Comparison of ENCODE assay signal across 24 cellular contexts in the genomic region with DNA sequence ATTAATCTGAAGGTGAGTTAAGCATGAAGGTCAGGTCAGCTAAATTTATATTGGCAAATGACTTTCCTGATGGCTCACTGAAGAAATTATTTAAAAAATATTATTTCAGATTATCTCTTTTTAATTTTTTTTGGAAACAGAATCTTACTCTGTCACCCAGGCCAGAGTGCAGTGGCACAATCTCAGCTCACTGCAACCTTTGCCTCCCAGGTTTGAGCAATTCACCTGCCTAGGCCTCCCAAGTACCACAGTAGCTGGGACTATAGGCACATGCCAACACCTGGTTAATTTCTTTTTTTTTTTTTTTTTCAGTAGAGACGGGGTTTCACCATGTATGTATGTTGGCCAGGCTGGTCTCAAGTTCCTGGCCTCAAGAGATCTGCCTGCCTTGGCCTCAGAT.
DNase-seq lines count a peak whose midpoint lies in the region; ATAC-seq, FAIRE-seq and TF ChIP-seq lines count a peak whose summit lies in the region.
"Had no signal": no experiment of that assay in that cellular context is flagged by ENCODE, and none has a peak within 500 bp of the region (broad histone marks: within the 10 kb centered on the region; RNA-seq: fewer than 3 reads in every experiment).

No MANE protein-coding gene starts in this region.

- TF ChIP-seq EP300 in HepG2 (IDR thresholded peaks at IDR 0.05; ENCODE audit: low read depth in 2 of 2, low read length in 2 of 2) (no peak), HepG2 (CRISPR knock-in tag; IDR thresholded peaks at IDR 0.05; ENCODE audit: borderline replicate concordance) (no peak)

- H3K36me3 ChIP-seq in liver (ENCODE audit: control insufficient read depth in 4 of 4, insufficient read depth in 3 of 4, low read depth in 1 of 4, low read length in 3 of 4): no peaks in the 10 kb centered on the region
- H3K36me3 ChIP-seq in HepG2 (replicated peaks in 1 of 2; ENCODE audit: control insufficient read depth in 1 of 2, insufficient read depth in 2 of 2, low read length in 2 of 2): no peaks in the 10 kb centered on the region
- no peaks in the 10 kb centered on the region for H3K36me3 ChIP-seq in right lobe of liver
- H3K36me3 ChIP-seq: BE2C, BLaER1 had no signal

- TF ChIP-seq POLR2A in HepG2 (IDR thresholded peaks at IDR 0.05; ENCODE audit: insufficient read depth in 1 of 2, low read depth in 2 of 2, low read length in 2 of 2): no peak
- no peak for TF ChIP-seq POLR2A in right lobe of liver (IDR thresholded peaks at IDR 0.05)

- 40% methylated on average over 1 of the region's 1 CpG for WGBS in liver
- WGBS in HepG2 (ENCODE audit: low lambda C conversion rate): 0% methylated on average over 1 of the region's 1 CpG
- WGBS in right lobe of liver (ENCODE audit: insufficient coverage, low coverage, low lambda C conversion rate, missing lambda C conversion rate): 0% methylated on average over 1 of the region's 1 CpG

- in situ Hi-C loops in HepG2 (cut with HindIII; ENCODE audit: extremely low pct_ligation_motif_present, low pct_unique_long_range_greater_than_20kb): no loop called here

- ATAC-seq in HepG2: no peak
- ATAC-seq in right lobe of liver: peak; percentile 36 to 82 (median 54)
- ATAC-seq: GM12878 had no signal

- CTCF ChIA-PET in HepG2 (lab: Yijun Ruan, JAX; ENCODE audit: low intra/inter-chr PET ratio, low total read pairs): no interaction called here

- H3K9ac ChIP-seq in liver (ENCODE audit: low read depth in 1 of 2, low read length in 2 of 2) (no peak overlapping the region), HepG2 (ENCODE audit: insufficient read depth, low read depth, low read length) (no peak overlapping the region)
- H3K9ac ChIP-seq: BLaER1 had no signal

- intact Hi-C loops in HepG2 (cut with micrococcal nuclease; ENCODE audit: unreplicated experiment): no loop called here
- intact Hi-C loops in right lobe of liver (cut with DNase I): no loop called here

- peaks cover 0 to 3% (median 0%) of the 10 kb centered on the region in 4 donors for H3K9me3 ChIP-seq in liver (ENCODE audit: control insufficient read depth in 4 of 4, low read length in 3 of 4)
- H3K9me3 ChIP-seq in HepG2 (ENCODE audit: low read length): peaks cover 85% of the 10 kb centered on the region
- peaks cover 0 to 2% (median 0%) of the 10 kb centered on the region in 4 donors for H3K9me3 ChIP-seq in right lobe of liver
- H3K9me3 ChIP-seq: BE2C had no signal

- H3K4me3 ChIP-seq in liver (ENCODE audit: low read depth in 1 of 3, low read length in 3 of 3) (no peak overlapping the region), HepG2 (replicated peaks in 1 of 3; ENCODE audit: insufficient read depth in 1 of 3, low read depth in 2 of 3, low read length in 3 of 3) (no peak overlapping the region), right lobe of liver (no peak overlapping the region)
- H3K4me3 ChIP-seq: BLaER1, GM12878 had no signal

- no peaks in the 10 kb centered on the region for H3K27me3 ChIP-seq in liver (ENCODE audit: control insufficient read depth in 4 of 4, insufficient read depth in 4 of 4, low read length in 3 of 4)
- no peaks in the 10 kb centered on the region for H3K27me3 ChIP-seq in HepG2 (ENCODE audit: control insufficient read depth in 1 of 2, insufficient read depth in 2 of 2, low read length in 2 of 2)
- no peaks in the 10 kb centered on the region for H3K27me3 ChIP-seq in right lobe of liver
- H3K27me3 ChIP-seq: BE2C, BLaER1 had no signal

- H3K27ac ChIP-seq in liver (ENCODE audit: low read depth in 1 of 2, low read length in 2 of 2) (no peak overlapping the region), HepG2 (ENCODE audit: extremely low read length, insufficient read depth, low read length) (no peak overlapping the region), right lobe of liver (no peak overlapping the region)
- H3K27ac ChIP-seq: BLaER1 had no signal

- no TSS peak for BruUV-seq in HepG2 (replicated peaks; lab: Mats Ljungman, UMichigan)

- TF ChIP-seq CTCF in liver (IDR thresholded peaks at IDR 0.05; ENCODE audit: low read depth, low read length, missing input control): no peak
- no peak for TF ChIP-seq CTCF in HepG2 (CRISPR knock-in tag; IDR thresholded peaks at IDR 0.05)
- no peak for TF ChIP-seq CTCF in right lobe of liver (IDR thresholded peaks at IDR 0.05)

- FAIRE-seq in HepG2 (lab: Jason Lieb, UNC): no peak
- FAIRE-seq: GM12878, GM12892, GM18507 had no signal

- TF ChIP-seq RAD21 in liver (IDR thresholded peaks at IDR 0.05) (no peak), HepG2 (CRISPR knock-in tag; IDR thresholded peaks at IDR 0.05) (no peak)

- H3K4me2 ChIP-seq in HepG2 (ENCODE audit: low read depth, low read length): no peak overlapping the region
- H3K4me2 ChIP-seq: BLaER1 had no signal

- no peaks in the 10 kb centered on the region for H3K79me2 ChIP-seq in HepG2 (ENCODE audit: insufficient read depth, low read length)

- H3K4me1 ChIP-seq in liver (ENCODE audit: control insufficient read depth in 4 of 4, insufficient read depth in 4 of 4, low read length in 3 of 4) (no peaks in the 10 kb centered on the region), HepG2 (ENCODE audit: insufficient read depth, low read length) (no peaks in the 10 kb centered on the region), right lobe of liver (no peaks in the 10 kb centered on the region)
- H3K4me1 ChIP-seq: BE2C, BLaER1 had no signal

- POLR2A ChIA-PET in HepG2 (lab: Yijun Ruan, JAX): no interaction called here

- H4K20me1 ChIP-seq in HepG2 (ENCODE audit: insufficient read depth, low read length): no peaks in the 10 kb centered on the region
- H4K20me1 ChIP-seq: BLaER1 had no signal

- DNase-seq in HepG2 (ENCODE audit: low spot score) (no peak), right lobe of liver (peak in 1 of 3 donors; percentile 51), NK-92 (lab: John Stamatoyannopoulos, UW; ENCODE audit: unreplicated experiment) (no peak), NCI-H2029 treated with DMSO at 0.1 percent for 48 hours (lab: John Stamatoyannopoulos, UW) (no peak)
- DNase-seq: 8988T; ACHN; BE2C; C1 segment of cervical spinal cord; CD4-positive, alpha-beta memory T cell; CD4-positive, CD25-positive, alpha-beta regulatory T cell; CD8-positive, alpha-beta memory T cell; COR-L47; DMS 273 treated with DMSO at 0.1 percent for 48 hours; DMS153; DMS53; DMS79; DND-41; EL; GDM1 had no signal

- H2AFZ ChIP-seq in HepG2 (ENCODE audit: low read length): no peak overlapping the region

TF ChIP-seq in liver, 16 proteins besides CTCF, POLR2A, EP300 and RAD21 (continues in another document):
- no peak for TF ChIP-seq TAF1 (conservative IDR thresholded peaks at IDR 0.05)
- no peak for TF ChIP-seq EGR1 (IDR thresholded peaks at IDR 0.05; ENCODE audit: low read depth in 2 of 2)
- TF ChIP-seq HNF4A (conservative IDR thresholded peaks at IDR 0.05): peak; percentile 52 to 69
- no peak for TF ChIP-seq FOXA2 (IDR thresholded peaks at IDR 0.05)
- TF ChIP-seq, protein P1, sequence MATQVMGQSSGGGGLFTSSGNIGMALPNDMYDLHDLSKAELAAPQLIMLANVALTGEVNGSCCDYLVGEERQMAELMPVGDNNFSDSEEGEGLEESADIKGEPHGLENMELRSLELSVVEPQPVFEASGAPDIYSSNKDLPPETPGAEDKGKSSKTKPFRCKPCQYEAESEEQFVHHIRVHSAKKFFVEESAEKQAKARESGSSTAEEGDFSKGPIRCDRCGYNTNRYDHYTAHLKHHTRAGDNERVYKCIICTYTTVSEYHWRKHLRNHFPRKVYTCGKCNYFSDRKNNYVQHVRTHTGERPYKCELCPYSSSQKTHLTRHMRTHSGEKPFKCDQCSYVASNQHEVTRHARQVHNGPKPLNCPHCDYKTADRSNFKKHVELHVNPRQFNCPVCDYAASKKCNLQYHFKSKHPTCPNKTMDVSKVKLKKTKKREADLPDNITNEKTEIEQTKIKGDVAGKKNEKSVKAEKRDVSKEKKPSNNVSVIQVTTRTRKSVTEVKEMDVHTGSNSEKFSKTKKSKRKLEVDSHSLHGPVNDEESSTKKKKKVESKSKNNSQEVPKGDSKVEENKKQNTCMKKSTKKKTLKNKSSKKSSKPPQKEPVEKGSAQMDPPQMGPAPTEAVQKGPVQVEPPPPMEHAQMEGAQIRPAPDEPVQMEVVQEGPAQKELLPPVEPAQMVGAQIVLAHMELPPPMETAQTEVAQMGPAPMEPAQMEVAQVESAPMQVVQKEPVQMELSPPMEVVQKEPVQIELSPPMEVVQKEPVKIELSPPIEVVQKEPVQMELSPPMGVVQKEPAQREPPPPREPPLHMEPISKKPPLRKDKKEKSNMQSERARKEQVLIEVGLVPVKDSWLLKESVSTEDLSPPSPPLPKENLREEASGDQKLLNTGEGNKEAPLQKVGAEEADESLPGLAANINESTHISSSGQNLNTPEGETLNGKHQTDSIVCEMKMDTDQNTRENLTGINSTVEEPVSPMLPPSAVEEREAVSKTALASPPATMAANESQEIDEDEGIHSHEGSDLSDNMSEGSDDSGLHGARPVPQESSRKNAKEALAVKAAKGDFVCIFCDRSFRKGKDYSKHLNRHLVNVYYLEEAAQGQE (IDR thresholded peaks at IDR 0.05): no peak

TF ChIP-seq in HepG2, 621 proteins besides CTCF, POLR2A, EP300 and RAD21 (continues in another document):
- TF ChIP-seq ARNTL (CRISPR knock-in tag; IDR thresholded peaks at IDR 0.05) (no peak), NR2F6 (IDR thresholded peaks at IDR 0.05) (no peak), NR2F6 (CRISPR knock-in tag; IDR thresholded peaks at IDR 0.05) (no peak), TBX2 (CRISPR knock-in tag; IDR thresholded peaks at IDR 0.05; ENCODE audit: borderline replicate concordance) (no peak), ZSCAN25 (CRISPR knock-in tag; IDR thresholded peaks at IDR 0.05) (no peak), ZNF772 (CRISPR knock-in tag; IDR thresholded peaks at IDR 0.05) (no peak), ZEB1 (IDR thresholded peaks at IDR 0.05; ENCODE audit: insufficient replicate concordance, low read depth) (no peak), SALL2 (CRISPR knock-in tag; IDR thresholded peaks at IDR 0.05) (no peak)
- TF ChIP-seq, protein P2, sequence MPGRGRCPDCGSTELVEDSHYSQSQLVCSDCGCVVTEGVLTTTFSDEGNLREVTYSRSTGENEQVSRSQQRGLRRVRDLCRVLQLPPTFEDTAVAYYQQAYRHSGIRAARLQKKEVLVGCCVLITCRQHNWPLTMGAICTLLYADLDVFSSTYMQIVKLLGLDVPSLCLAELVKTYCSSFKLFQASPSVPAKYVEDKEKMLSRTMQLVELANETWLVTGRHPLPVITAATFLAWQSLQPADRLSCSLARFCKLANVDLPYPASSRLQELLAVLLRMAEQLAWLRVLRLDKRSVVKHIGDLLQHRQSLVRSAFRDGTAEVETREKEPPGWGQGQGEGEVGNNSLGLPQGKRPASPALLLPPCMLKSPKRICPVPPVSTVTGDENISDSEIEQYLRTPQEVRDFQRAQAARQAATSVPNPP (CRISPR knock-in tag; IDR thresholded peaks at IDR 0.05): no peak
- TF ChIP-seq, protein P3, sequence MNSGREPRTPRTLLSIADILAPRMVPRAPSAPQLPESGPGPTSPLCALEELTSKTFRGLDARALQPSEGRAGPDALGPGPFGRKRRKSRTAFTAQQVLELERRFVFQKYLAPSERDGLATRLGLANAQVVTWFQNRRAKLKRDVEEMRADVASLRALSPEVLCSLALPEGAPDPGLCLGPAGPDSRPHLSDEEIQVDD (CRISPR knock-in tag; IDR thresholded peaks at IDR 0.05; ENCODE audit: borderline replicate concordance): no peak
